ENCODE assay signal across 36 cellular contexts in genomic region chr4:3760346-3760745, GRCh38. TPM values are rescaled to one million over a fixed set of nuclear protein-coding genes. Genes with fewer than 3 reads are reported as not detected.
"Had no signal": no experiment of that assay in that cellular context is flagged by ENCODE, and none has a peak within 500 bp of the region (broad histone marks: within the 10 kb centered on the region; RNA-seq: fewer than 3 reads in every experiment).

No MANE protein-coding gene starts in this region.

- H3K27ac ChIP-seq: adrenal gland, brain microvascular endothelial cell, breast epithelium, VCaP had no signal

- H3K36me3 ChIP-seq: adrenal gland, brain microvascular endothelial cell, breast epithelium had no signal

- FAIRE-seq: astrocyte, TTC549 had no signal

- H3K4me3 ChIP-seq: adrenal gland, body of pancreas, breast epithelium had no signal

- ATAC-seq: activated CD8-positive, alpha-beta T cell treated with anti-CD3 and anti-CD28 coated beads for 36 hours; activated naive CD4-positive, alpha-beta T cell treated with anti-CD3 and anti-CD28 coated beads, Interleukin-2, amount 50 U/mL, for 72 hours; activated T-cell treated with anti-CD3 and anti-CD28 coated beads, Interleukin-2, amount 50 U/mL, for 4 hours; activated T-cell treated with anti-CD3 and anti-CD28 coated beads, Interleukin-2, amount 50 U/mL, for 72 hours; activated T-helper 17 cell treated with anti-CD3 and anti-CD28 coated beads, Interleukin-2, amount 50 U/mL, for 72 hours; body of pancreas had no signal

- DNase-seq: activated B cell treated with CpG ODN at 0.5 μM for 24 hours; activated CD4-positive, alpha-beta memory T cell treated with anti-CD3 and anti-CD28 coated beads for 36 hours; activated CD4-positive, alpha-beta T cell treated with anti-CD3 and anti-CD28 coated beads for 4 hours; activated CD4-positive, alpha-beta T cell treated with anti-CD3 and anti-CD28 coated beads, Interleukin-2, amount 10 ng/mL, durations not matched to agents 24 days and 14 days; activated CD4-positive, alpha-beta T cell treated with anti-CD3 and anti-CD28 coated beads, Interleukin-2, amount 50 U/mL, for 1 hour; activated CD4-positive, alpha-beta T cell treated with anti-CD3 and anti-CD28 coated beads, Interleukin-2, amount 50 U/mL, for 4 hours; activated CD4-positive, CD25-positive, alpha-beta regulatory T cell treated with anti-CD3 and anti-CD28 coated beads, Interleukin-2, amount 50 U/mL, for 72 hours; activated CD8-positive, alpha-beta memory T cell treated with anti-CD3 and anti-CD28 coated beads, Interleukin-2, amount 50 U/mL, for 4 hours; activated CD8-positive, alpha-beta T cell treated with anti-CD3 and anti-CD28 coated beads for 36 hours; activated effector memory CD4-positive, alpha-beta T cell treated with anti-CD3 and anti-CD28 coated beads, Interleukin-2, amount 50 U/mL, for 16 hours; activated gamma-delta T cell treated with Interleukin-2 at 50 U/mL for 16 hours; activated naive CD4-positive, alpha-beta T cell; activated naive CD4-positive, alpha-beta T cell treated with anti-CD3 and anti-CD28 coated beads for 36 hours; activated naive CD4-positive, alpha-beta T cell treated with anti-CD3 and anti-CD28 coated beads, Interleukin-2, amount 50 U/mL, for 16 hours; activated naive CD8-positive, alpha-beta T cell treated with anti-CD3 and anti-CD28 coated beads for 36 hours; activated T-cell treated with anti-CD3 and anti-CD28 coated beads for 4 hours; activated T-cell treated with anti-CD3 and anti-CD28 coated beads, Interleukin-2, amount 50 U/mL, for 1 hour; activated T-cell treated with anti-CD3 and anti-CD28 coated beads, Interleukin-2, amount 50 U/mL, for 4 hours; activated T-cell treated with anti-CD3 and anti-CD28 coated beads, Interleukin-2, amount 50 U/mL, for 72 hours; adrenal gland; amniotic stem cell; aorta; body of pancreas; brain microvascular endothelial cell; central memory CD4-positive, alpha-beta T cell; T-helper 1 cell; T-helper 2 cell; T-helper 9 cell had no signal

- H3K4me1 ChIP-seq: breast epithelium had no signal

- H3K9me3 ChIP-seq: adrenal gland, body of pancreas had no signal

- H3K27me3 ChIP-seq: adrenal gland, body of pancreas had no signal

RNA-seq across cellular contexts. Expression of gene ADRA2C, which starts 5.8 kb away (rescaled TPM):
- total RNA-seq: activated B cell treated with CpG ODN at 0.5 μM for 24 hours; activated CD4-positive, alpha-beta memory T cell treated with anti-CD3 and anti-CD28 coated beads for 36 hours; activated CD4-positive, alpha-beta T cell treated with anti-CD3 and anti-CD28 coated beads, Interleukin-2, amount 10 ng/mL, durations not matched to agents 24 days and 14 days; activated CD8-positive, alpha-beta memory T cell treated with anti-CD3 and anti-CD28 coated beads for 36 hours; activated naive CD4-positive, alpha-beta T cell treated with anti-CD3 and anti-CD28 coated beads for 36 hours; activated naive CD8-positive, alpha-beta T cell treated with anti-CD3 and anti-CD28 coated beads for 36 hours; activated T-cell treated with anti-CD3 and anti-CD28 coated beads, Interleukin-2, amount 50 U/mL, for 4 hours; activated T-cell treated with anti-CD3 and anti-CD28 coated beads, Interleukin-2, amount 50 U/mL, for 72 hours; activated T-helper 1 cell treated with anti-CD3 and anti-CD28 coated beads, Interleukin-12 subunit alpha, Interleukin-12 subunit beta, Interleukin-2, Interleukin-4 antibody, amounts not matched to agents 30 ng/mL and 10 ng/mL and 1 ng/mL, durations not matched to agents 14 hours and 24 hours and 36 hours; activated T-helper 17 cell treated with anti-CD3 and anti-CD28 coated beads, Interleukin-2, amount 50 U/mL, for 72 hours had no signal
